20 cellular contexts compared by ENCODE assay signal in the genomic region with DNA sequence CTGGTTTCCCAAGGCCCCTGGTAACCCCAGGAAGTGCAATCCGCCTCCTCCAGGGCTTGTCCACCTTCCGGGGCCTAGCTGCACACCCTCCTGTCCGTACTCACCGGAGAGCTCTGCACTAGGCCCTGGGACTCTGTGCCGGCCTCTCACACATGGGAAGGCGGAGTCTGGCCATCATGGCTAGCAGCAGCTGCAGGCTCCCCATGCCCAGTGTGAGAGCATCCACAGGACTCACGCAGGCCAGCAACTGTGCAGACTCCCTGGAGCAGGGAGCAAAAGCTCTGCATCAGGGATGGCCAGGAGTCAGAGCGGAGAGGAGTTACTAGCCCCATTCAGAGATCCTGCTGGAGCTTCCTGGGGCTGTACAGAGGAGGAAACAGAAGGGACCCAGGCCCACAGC. TPM values are rescaled to one million over a fixed set of nuclear protein-coding genes. Genes with fewer than 3 reads are reported as not detected.
"Had no signal": no experiment of that assay in that cellular context is flagged by ENCODE, and none has a peak within 500 bp of the region (broad histone marks: within the 10 kb centered on the region; RNA-seq: fewer than 3 reads in every experiment).

No MANE protein-coding gene starts in this region.

- H3K9ac ChIP-seq: neural progenitor cell had no signal

- H3K4me3 Mint-ChIP-seq: activated B cell treated with CpG ODN at 0.5 μM for 24 hours; activated CD8-positive, alpha-beta T cell treated with anti-CD3 and anti-CD28 coated beads for 36 hours; activated T-cell treated with anti-CD3 and anti-CD28 coated beads, Interleukin-2, amount 50 U/mL, for 4 hours; immature natural killer cell; stimulated activated naive B cell treated with anti-CD40 and anti-IgM and Interleukin-4, amounts not matched to agents 10 μg/mL and 1 μg/mL and 100 μg/mL, for 72 hours; T-helper 17 cell had no signal

- H3K27me3 ChIP-seq: colonic mucosa, neural progenitor cell, pancreas, tibial nerve had no signal

- H2AFZ ChIP-seq: neural progenitor cell had no signal

- FAIRE-seq: pancreas had no signal

- H3K9me3 ChIP-seq: colonic mucosa, pancreas, tibial nerve had no signal

- H3K36me3 Mint-ChIP-seq: activated naive CD4-positive, alpha-beta T cell treated with anti-CD3 and anti-CD28 coated beads, Interleukin-2, amount 50 U/mL, for 72 hours; immature natural killer cell; neural progenitor cell; stimulated activated naive B cell treated with anti-CD40 and anti-IgM and Interleukin-4, amounts not matched to agents 10 μg/mL and 1 μg/mL and 100 μg/mL, for 72 hours had no signal

- H3K27me3 Mint-ChIP-seq: activated B cell treated with CpG ODN at 0.5 μM for 24 hours; activated CD8-positive, alpha-beta T cell treated with anti-CD3 and anti-CD28 coated beads for 36 hours had no signal

- H3K4me1 ChIP-seq: tibial nerve had no signal

- DNase-seq: activated B cell treated with CpG ODN at 0.5 μM for 24 hours; activated CD4-positive, alpha-beta T cell treated with anti-CD3 and anti-CD28 coated beads for 48 hours; activated CD8-positive, alpha-beta T cell treated with anti-CD3 and anti-CD28 coated beads for 36 hours; activated effector memory CD4-positive, alpha-beta T cell treated with anti-CD3 and anti-CD28 coated beads, Interleukin-2, amount 50 U/mL, for 16 hours; activated T-cell treated with anti-CD3 and anti-CD28 coated beads, Interleukin-2, amount 50 U/mL, for 4 hours; amniotic stem cell; caudate nucleus; colonic mucosa; effector CD4-positive, alpha-beta T cell; foreskin melanocyte; head of caudate nucleus; immature natural killer cell; stimulated activated CD4-positive, alpha-beta T cell treated with anti-CD3 and anti-CD28 coated beads, Interleukin-2, amount 100 ng/mL, for 48 hours; stimulated activated naive B cell treated with anti-CD40 and anti-IgM and Interleukin-4, amounts not matched to agents 10 μg/mL and 1 μg/mL and 100 μg/mL, for 72 hours; T-helper 17 cell had no signal

- H3K4me1 Mint-ChIP-seq: activated B cell treated with CpG ODN at 0.5 μM for 24 hours; immature natural killer cell; stimulated activated naive B cell treated with anti-CD40 and anti-IgM and Interleukin-4, amounts not matched to agents 10 μg/mL and 1 μg/mL and 100 μg/mL, for 72 hours had no signal

- H3K4me2 ChIP-seq: neural progenitor cell had no signal

- H3K36me3 ChIP-seq: colonic mucosa, neural progenitor cell, pancreas, tibial nerve had no signal

- ATAC-seq: activated CD8-positive, alpha-beta T cell treated with anti-CD3 and anti-CD28 coated beads for 36 hours; activated naive CD4-positive, alpha-beta T cell treated with anti-CD3 and anti-CD28 coated beads, Interleukin-2, amount 50 U/mL, for 72 hours; stimulated activated naive B cell treated with anti-CD40 and anti-IgM and Interleukin-4, amounts not matched to agents 10 μg/mL and 1 μg/mL and 100 μg/mL, for 72 hours; T-helper 17 cell had no signal

- H3K27ac ChIP-seq: colonic mucosa, neural progenitor cell, tibial nerve had no signal

- H3K9me3 Mint-ChIP-seq: activated B cell treated with CpG ODN at 0.5 μM for 24 hours; activated CD8-positive, alpha-beta T cell treated with anti-CD3 and anti-CD28 coated beads for 36 hours; activated naive CD4-positive, alpha-beta T cell treated with anti-CD3 and anti-CD28 coated beads, Interleukin-2, amount 50 U/mL, for 72 hours; activated T-cell treated with anti-CD3 and anti-CD28 coated beads, Interleukin-2, amount 50 U/mL, for 4 hours; neural progenitor cell; stimulated activated naive B cell treated with anti-CD40 and anti-IgM and Interleukin-4, amounts not matched to agents 10 μg/mL and 1 μg/mL and 100 μg/mL, for 72 hours had no signal

- H3K27ac Mint-ChIP-seq: activated B cell treated with CpG ODN at 0.5 μM for 24 hours; activated CD8-positive, alpha-beta T cell treated with anti-CD3 and anti-CD28 coated beads for 36 hours; immature natural killer cell; stimulated activated naive B cell treated with anti-CD40 and anti-IgM and Interleukin-4, amounts not matched to agents 10 μg/mL and 1 μg/mL and 100 μg/mL, for 72 hours; T-helper 17 cell had no signal

- H3K4me3 ChIP-seq: colonic mucosa, neural progenitor cell, pancreas, tibial nerve had no signal

RNA-seq across cellular contexts. Expression of a gene that starts 20.2 kb away (rescaled TPM):
- total RNA-seq: activated B cell treated with CpG ODN at 0.5 μM for 24 hours; activated CD8-positive, alpha-beta T cell treated with anti-CD3 and anti-CD28 coated beads for 36 hours; activated naive CD4-positive, alpha-beta T cell treated with anti-CD3 and anti-CD28 coated beads, Interleukin-2, amount 50 U/mL, for 72 hours; activated T-cell treated with anti-CD3 and anti-CD28 coated beads, Interleukin-2, amount 50 U/mL, for 4 hours; mesenteric fat pad; T-helper 17 cell; tibial nerve had no signal
- polyA plus RNA-seq: immature natural killer cell had no signal

RNA-seq across cellular contexts. Expression of a gene that starts 52.9 kb away (rescaled TPM):
- total RNA-seq: activated B cell treated with CpG ODN at 0.5 μM for 24 hours; activated CD8-positive, alpha-beta T cell treated with anti-CD3 and anti-CD28 coated beads for 36 hours; activated naive CD4-positive, alpha-beta T cell treated with anti-CD3 and anti-CD28 coated beads, Interleukin-2, amount 50 U/mL, for 72 hours; activated T-cell treated with anti-CD3 and anti-CD28 coated beads, Interleukin-2, amount 50 U/mL, for 4 hours; T-helper 17 cell; tibial nerve had no signal
- polyA plus RNA-seq: immature natural killer cell had no signal
